20 cellular contexts compared by ENCODE assay signal in genomic region chr11:27405134-27405533, GRCh38.
"Had no signal": no experiment of that assay in that cellular context is flagged by ENCODE, and none has a peak within 500 bp of the region (broad histone marks: within the 10 kb centered on the region; RNA-seq: fewer than 3 reads in every experiment).

No MANE protein-coding gene starts in this region.

- H3K4me3 ChIP-seq: body of pancreas, hepatocyte, smooth muscle cell had no signal

- H3K9me3 ChIP-seq: body of pancreas had no signal

- H2AFZ ChIP-seq: hepatocyte had no signal

- H3K9me3 Mint-ChIP-seq: activated naive CD8-positive, alpha-beta T cell treated with anti-CD3 and anti-CD28 coated beads, Interleukin-2, amount 10 ng/mL, durations not matched to agents 7 days and 5 days; activated T-helper 1 cell treated with anti-CD3 and anti-CD28 coated beads, Interleukin-12 subunit alpha, Interleukin-12 subunit beta, Interleukin-2, Interleukin-4 antibody, amounts not matched to agents 30 ng/mL and 10 ng/mL and 1 ng/mL, durations not matched to agents 14 hours and 24 hours and 36 hours; mesothelial cell of epicardium; stimulated activated naive CD8-positive, alpha-beta T cell treated with anti-CD3 and anti-CD28 coated beads, Interleukin-15, amount 100 ng/mL, for 72 hours; T-cell; WTC11 had no signal

- H3K27ac Mint-ChIP-seq: activated CD4-positive, alpha-beta T cell treated with anti-CD3 and anti-CD28 coated beads for 36 hours; activated naive CD8-positive, alpha-beta T cell treated with anti-CD3 and anti-CD28 coated beads, Interleukin-2, amount 10 ng/mL, durations not matched to agents 7 days and 5 days; activated T-helper 1 cell treated with anti-CD3 and anti-CD28 coated beads, Interleukin-12 subunit alpha, Interleukin-12 subunit beta, Interleukin-2, Interleukin-4 antibody, amounts not matched to agents 30 ng/mL and 10 ng/mL and 1 ng/mL, durations not matched to agents 14 hours and 24 hours and 36 hours; mesothelial cell of epicardium; natural killer cell treated with Interleukin-12 subunit alpha and Interleukin-12 subunit beta and Interleukin-15 and Interleukin-18, amount 100 ng/mL, for 72 hours; stimulated activated naive CD8-positive, alpha-beta T cell treated with anti-CD3 and anti-CD28 coated beads, Interleukin-15, amount 100 ng/mL, for 72 hours; T-cell had no signal

- H3K4me2 ChIP-seq: hepatocyte, smooth muscle cell had no signal

- H3K27ac ChIP-seq: hepatocyte had no signal

- DNase-seq: activated CD4-positive, alpha-beta T cell treated with anti-CD3 and anti-CD28 coated beads for 36 hours; activated CD4-positive, alpha-beta T cell treated with anti-CD3 and anti-CD28 coated beads, Interleukin-2, amount 50 U/mL, for 48 hours; activated naive CD8-positive, alpha-beta T cell treated with anti-CD3 and anti-CD28 coated beads, Interleukin-2, amount 10 ng/mL, durations not matched to agents 7 days and 5 days; activated T-cell treated with anti-CD3 and anti-CD28 coated beads for 4 hours; body of pancreas; cortex of kidney; effector CD4-positive, alpha-beta T cell; islet precursor cell; posterior cingulate gyrus; retina; stimulated activated CD4-positive, alpha-beta T cell treated with anti-CD3 and anti-CD28 coated beads, Interleukin-4, amount 100 ng/mL, for 1 hour; stimulated activated naive CD8-positive, alpha-beta T cell treated with anti-CD3 and anti-CD28 coated beads, Interleukin-15, amount 100 ng/mL, for 72 hours; T-cell had no signal

- ATAC-seq: activated CD4-positive, alpha-beta T cell treated with anti-CD3 and anti-CD28 coated beads for 36 hours; body of pancreas; natural killer cell treated with Interleukin-12 subunit alpha and Interleukin-12 subunit beta and Interleukin-15 and Interleukin-18, amount 100 ng/mL, for 72 hours; SK-N-SH treated with all-trans-retinoic acid at 6 μM for 48 hours; stimulated activated naive CD8-positive, alpha-beta T cell treated with anti-CD3 and anti-CD28 coated beads, Interleukin-15, amount 100 ng/mL, for 72 hours; T-cell; WTC11 had no signal

- H3K27me3 Mint-ChIP-seq: activated naive CD8-positive, alpha-beta T cell treated with anti-CD3 and anti-CD28 coated beads, Interleukin-2, amount 10 ng/mL, durations not matched to agents 7 days and 5 days; natural killer cell treated with Interleukin-12 subunit alpha and Interleukin-12 subunit beta and Interleukin-15 and Interleukin-18, amount 100 ng/mL, for 72 hours; stimulated activated naive CD8-positive, alpha-beta T cell treated with anti-CD3 and anti-CD28 coated beads, Interleukin-15, amount 100 ng/mL, for 72 hours had no signal

- H3K27me3 ChIP-seq: body of pancreas, hepatocyte had no signal

- H3K36me3 Mint-ChIP-seq: activated naive CD8-positive, alpha-beta T cell treated with anti-CD3 and anti-CD28 coated beads, Interleukin-2, amount 10 ng/mL, durations not matched to agents 7 days and 5 days; mesothelial cell of epicardium; natural killer cell treated with Interleukin-12 subunit alpha and Interleukin-12 subunit beta and Interleukin-15 and Interleukin-18, amount 100 ng/mL, for 72 hours; T-cell; WTC11 had no signal

- H3K4me3 Mint-ChIP-seq: activated CD4-positive, alpha-beta T cell treated with anti-CD3 and anti-CD28 coated beads for 36 hours; activated naive CD8-positive, alpha-beta T cell treated with anti-CD3 and anti-CD28 coated beads, Interleukin-2, amount 10 ng/mL, durations not matched to agents 7 days and 5 days; activated T-helper 1 cell treated with anti-CD3 and anti-CD28 coated beads, Interleukin-12 subunit alpha, Interleukin-12 subunit beta, Interleukin-2, Interleukin-4 antibody, amounts not matched to agents 30 ng/mL and 10 ng/mL and 1 ng/mL, durations not matched to agents 14 hours and 24 hours and 36 hours; mesothelial cell of epicardium; natural killer cell treated with Interleukin-12 subunit alpha and Interleukin-12 subunit beta and Interleukin-15 and Interleukin-18, amount 100 ng/mL, for 72 hours; stimulated activated naive CD8-positive, alpha-beta T cell treated with anti-CD3 and anti-CD28 coated beads, Interleukin-15, amount 100 ng/mL, for 72 hours; T-cell; WTC11 had no signal

- H3K4me1 Mint-ChIP-seq: activated CD4-positive, alpha-beta T cell treated with anti-CD3 and anti-CD28 coated beads for 36 hours; activated naive CD8-positive, alpha-beta T cell treated with anti-CD3 and anti-CD28 coated beads, Interleukin-2, amount 10 ng/mL, durations not matched to agents 7 days and 5 days; stimulated activated naive CD8-positive, alpha-beta T cell treated with anti-CD3 and anti-CD28 coated beads, Interleukin-15, amount 100 ng/mL, for 72 hours; T-cell had no signal
